ENCODE assay signal across 1 cellular context in genomic region chr2:74602553-74603281, GRCh38.
TF ChIP-seq lines count a peak whose summit lies in the region.

No MANE protein-coding gene starts in this region.

TF ChIP-seq in IMR-90, 13 proteins besides CTCF, POLR2A, EP300 and RAD21:
- TF ChIP-seq RFX5 (IDR thresholded peaks at IDR 0.05; ENCODE audit: low read depth, low read length) (no peak), NFE2L2 (IDR thresholded peaks at IDR 0.05; ENCODE audit: low read depth, low read length) (no peak), MAFK (IDR thresholded peaks at IDR 0.05; ENCODE audit: low read depth, low read length) (no peak), FOS (IDR thresholded peaks at IDR 0.05; ENCODE audit: low read depth, low read length) (no peak), ELK1 (IDR thresholded peaks at IDR 0.05; ENCODE audit: borderline replicate concordance, low read depth, low read length) (no peak), SMC3 (IDR thresholded peaks at IDR 0.05; ENCODE audit: low read depth, low read length) (no peak), USF2 (IDR thresholded peaks at IDR 0.05; ENCODE audit: low read depth, low read length) (no peak), CEBPB (IDR thresholded peaks at IDR 0.05; ENCODE audit: low read depth, low read length) (no peak)
